19 cellular contexts compared by ENCODE assay signal in the genomic region with DNA sequence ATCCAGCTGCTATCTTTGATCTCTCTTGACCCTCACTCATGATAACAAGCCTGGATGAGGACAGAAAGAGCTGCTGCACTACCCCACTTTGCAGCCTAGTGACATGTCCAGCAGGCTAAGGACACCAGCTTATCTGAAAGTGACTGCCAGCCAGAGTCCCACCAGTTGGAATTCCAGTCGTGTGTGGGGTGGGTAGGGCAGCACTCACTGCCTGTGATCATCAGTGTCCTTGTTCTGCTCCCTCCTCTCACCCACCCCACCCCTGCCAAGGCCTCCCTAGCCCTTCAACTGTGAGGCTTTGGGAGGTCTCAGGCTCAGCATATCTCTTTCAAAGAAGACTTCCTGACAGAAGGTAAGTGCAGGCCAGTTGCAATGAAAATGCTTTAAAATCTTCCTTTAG. TPM values are rescaled to one million over a fixed set of nuclear protein-coding genes. Genes with fewer than 3 reads are reported as not detected.
"Had no signal": no experiment of that assay in that cellular context is flagged by ENCODE, and none has a peak within 500 bp of the region (broad histone marks: within the 10 kb centered on the region; RNA-seq: fewer than 3 reads in every experiment).

No MANE protein-coding gene starts in this region.

- DNase-seq: activated CD4-positive, alpha-beta T cell treated with anti-CD3 and anti-CD28 coated beads, Interleukin-2, amount 10 ng/mL, durations not matched to agents 24 days and 14 days; activated CD8-positive, alpha-beta T cell treated with anti-CD3 and anti-CD28 coated beads for 36 hours; activated naive CD4-positive, alpha-beta T cell; activated naive CD8-positive, alpha-beta T cell treated with anti-CD3 and anti-CD28 coated beads, Interleukin-2, amount 10 ng/mL, durations not matched to agents 7 days and 5 days; activated T-cell treated with anti-CD3 and anti-CD28 coated beads, Interleukin-2, amount 50 U/mL, for 1 hour; amygdala; central memory CD4-positive, alpha-beta T cell; dorsolateral prefrontal cortex; midbrain; occipital lobe; posterior cingulate gyrus; stimulated activated CD4-positive, alpha-beta T cell treated with anti-CD3 and anti-CD28 coated beads, Interleukin-2, amount 100 ng/mL, for 24 hours; stimulated activated naive CD8-positive, alpha-beta T cell treated with anti-CD3 and anti-CD28 coated beads, Interleukin-15, Interleukin-2, amounts not matched to agents 100 U/mL and 50 U/mL, for 24 hours; substantia nigra; transverse colon had no signal

- H3K4me1 ChIP-seq: transverse colon had no signal

- H2AFZ ChIP-seq: hepatocyte had no signal

- FAIRE-seq: colon, islet of Langerhans had no signal

- ATAC-seq: activated CD8-positive, alpha-beta T cell treated with anti-CD3 and anti-CD28 coated beads for 36 hours; activated T-helper 17 cell treated with anti-CD3 and anti-CD28 coated beads, Interleukin-2, amount 50 U/mL, for 72 hours; stimulated activated naive CD8-positive, alpha-beta T cell treated with anti-CD3 and anti-CD28 coated beads, Interleukin-15, Interleukin-2, amounts not matched to agents 100 U/mL and 50 U/mL, for 24 hours had no signal

- H3K27ac ChIP-seq: dorsolateral prefrontal cortex, transverse colon had no signal

- H3K4me3 ChIP-seq: dorsolateral prefrontal cortex, hepatocyte, transverse colon had no signal

- H3K36me3 ChIP-seq: transverse colon had no signal

- H3K4me2 ChIP-seq: hepatocyte had no signal

- H3K79me2 ChIP-seq: hepatocyte had no signal

- H3K27me3 ChIP-seq: hepatocyte, transverse colon had no signal

- H3K9me3 ChIP-seq: transverse colon had no signal

RNA-seq across cellular contexts. Expression of a gene that starts 15.5 kb away (rescaled TPM):
- total RNA-seq: activated CD4-positive, alpha-beta T cell treated with anti-CD3 and anti-CD28 coated beads, Interleukin-2, amount 10 ng/mL, durations not matched to agents 24 days and 14 days; activated CD8-positive, alpha-beta T cell treated with anti-CD3 and anti-CD28 coated beads for 36 hours; activated naive CD8-positive, alpha-beta T cell treated with anti-CD3 and anti-CD28 coated beads, Interleukin-2, amount 10 ng/mL, durations not matched to agents 7 days and 5 days; activated T-helper 17 cell treated with anti-CD3 and anti-CD28 coated beads, Interleukin-2, amount 50 U/mL, for 72 hours had no signal
